ENCODE assay signal across 17 cellular contexts in the genomic region with DNA sequence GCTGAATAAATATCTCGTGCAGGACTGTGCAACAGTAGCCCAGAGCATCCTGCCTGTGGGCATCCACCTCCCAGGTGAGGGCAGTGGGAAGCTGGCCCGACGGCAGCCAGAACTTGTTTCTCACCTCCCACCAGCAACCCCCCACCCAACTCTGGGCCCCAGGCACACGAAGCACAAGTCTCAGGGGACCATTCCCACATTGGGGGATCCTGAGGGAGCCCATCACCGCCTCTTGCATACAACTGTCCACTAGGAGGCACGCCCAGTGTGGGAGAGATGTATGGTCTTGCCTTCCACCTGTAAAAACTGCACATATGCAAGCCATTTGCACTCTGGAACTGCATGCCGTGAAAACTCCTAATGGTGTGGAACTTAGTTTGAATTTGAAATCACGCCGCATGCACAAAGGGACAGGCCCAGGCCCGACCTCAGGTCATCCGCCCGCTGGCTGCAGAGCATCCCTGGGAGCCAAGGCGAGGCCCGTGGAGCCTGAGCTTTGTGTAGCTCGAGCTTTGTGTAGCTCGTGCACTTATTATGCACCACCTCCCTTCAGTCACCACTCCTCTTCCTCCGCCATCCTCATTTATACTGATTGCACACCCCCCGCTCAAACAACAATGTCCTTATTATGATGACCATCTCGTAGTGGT.
A peak's percentile ranks its signal among the peaks of the same experiment; 100 is the strongest.
DNase-seq lines count a peak whose midpoint lies in the region; ATAC-seq and TF ChIP-seq lines count a peak whose summit lies in the region.
"Had no signal": no experiment of that assay in that cellular context is flagged by ENCODE, and none has a peak within 500 bp of the region (broad histone marks: within the 10 kb centered on the region; RNA-seq: fewer than 3 reads in every experiment).

No MANE protein-coding gene starts in this region.

- TF ChIP-seq POLR2A in gastrocnemius medialis (IDR thresholded peaks at IDR 0.05) = no peak

- H3K36me3 ChIP-seq in RWPE2 (ENCODE audit: low read depth) (peaks cover 5% of the 10 kb centered on the region), SJCRH30 (peaks cover 28% of the 10 kb centered on the region), gastrocnemius medialis (peaks cover 0 to 28% of the 10 kb centered on the region in 2 donors)

- no peak overlapping the region for H3K27ac ChIP-seq in RWPE2 (ENCODE audit: poor library complexity, severe bottlenecking)
- H3K27ac ChIP-seq in SJCRH30 = no peak overlapping the region
- no peak overlapping the region for H3K27ac ChIP-seq in gastrocnemius medialis
- H3K27ac ChIP-seq: C4-2B, PC-9 had no signal

- TF ChIP-seq CTCF in RWPE2 (IDR thresholded peaks at IDR 0.05; ENCODE audit: poor library complexity, severe bottlenecking) (no peak), fibroblast of the aortic adventitia (IDR thresholded peaks at IDR 0.05; ENCODE audit: insufficient read depth, low read length) (peak; percentile 10), gastrocnemius medialis (IDR thresholded peaks at IDR 0.05 in 4 of 5, conservative IDR thresholded peaks at IDR 0.05 in 1 of 5) (no peak)

- peak; percentile 18 for DNase-seq in DMS53 (lab: John Stamatoyannopoulos, UW)
- no peak for DNase-seq in DMS53 treated with DMSO at 0.1 percent for 48 hours (lab: John Stamatoyannopoulos, UW; ENCODE audit: unreplicated experiment)
- no peak for DNase-seq in RWPE2 (ENCODE audit: low spot score)
- no peak for DNase-seq in fibroblast of the aortic adventitia (ENCODE audit: low read depth)
- peak; percentile 59 for DNase-seq in posterior vena cava (ENCODE audit: low spot score)
- no peak for DNase-seq in SJCRH30
- no peak for DNase-seq in gastrocnemius medialis
- DNase-seq: activated CD4-positive, alpha-beta memory T cell treated with anti-CD3 and anti-CD28 coated beads for 36 hours; activated T-cell treated with anti-CD3 and anti-CD28 coated beads, Interleukin-2, amount 50 U/mL, for 72 hours; effector memory CD4-positive, alpha-beta T cell; mammary epithelial cell; naive thymus-derived CD8-positive, alpha-beta T cell; NCI-H524 treated with DMSO at 0.1 percent for 48 hours; PC-9; stimulated activated naive CD8-positive, alpha-beta T cell treated with anti-CD3 and anti-CD28 coated beads, Interleukin-15, amount 100 ng/mL, for 72 hours had no signal

- ATAC-seq in RWPE2 (ENCODE audit: low read depth) (peak; percentile 13; the same call in 1 of the 3 replicates), GM21737 (IDR thresholded peaks at IDR 0.05; ENCODE audit: unreplicated experiment) (no peak), gastrocnemius medialis (no peak)
- ATAC-seq: activated T-cell treated with anti-CD3 and anti-CD28 coated beads, Interleukin-2, amount 50 U/mL, for 72 hours; naive thymus-derived CD8-positive, alpha-beta T cell; stimulated activated naive CD8-positive, alpha-beta T cell treated with anti-CD3 and anti-CD28 coated beads, Interleukin-15, amount 100 ng/mL, for 72 hours had no signal

- intact Hi-C loops in posterior vena cava (cut with DNase I) = no loop called here
- intact Hi-C loops in gastrocnemius medialis (cut with DNase I; ENCODE audit: low total_unique reads) = no loop called here

- H3K27me3 ChIP-seq in RWPE2 (ENCODE audit: insufficient read depth, poor library complexity, severe bottlenecking) = no peaks in the 10 kb centered on the region
- no peaks in the 10 kb centered on the region for H3K27me3 ChIP-seq in SJCRH30
- no peaks in the 10 kb centered on the region for H3K27me3 ChIP-seq in gastrocnemius medialis

- H3K4me1 ChIP-seq in RWPE2 (ENCODE audit: insufficient read depth, poor library complexity, severe bottlenecking) = no peaks in the 10 kb centered on the region
- peaks cover 9% of the 10 kb centered on the region for H3K4me1 ChIP-seq in SJCRH30
- H3K4me1 ChIP-seq in gastrocnemius medialis = no peaks in the 10 kb centered on the region

- no peaks in the 10 kb centered on the region for H3K9me3 ChIP-seq in RWPE2 (ENCODE audit: severe bottlenecking)
- no peaks in the 10 kb centered on the region for H3K9me3 ChIP-seq in SJCRH30 (replicated peaks)
- H3K9me3 ChIP-seq in gastrocnemius medialis = no peaks in the 10 kb centered on the region

- in situ Hi-C loops in gastrocnemius medialis (cut with MboI; ENCODE audit: low sequenced_read_pairs in 4 of 4) = no loop called here

- H3K4me3 ChIP-seq in RWPE2 (ENCODE audit: severe bottlenecking) = no peak overlapping the region
- H3K4me3 ChIP-seq in fibroblast of the aortic adventitia (ENCODE audit: low read depth, low read length) = no peak overlapping the region
- H3K4me3 ChIP-seq in SJCRH30 = no peak overlapping the region
- H3K4me3 ChIP-seq in gastrocnemius medialis = no peak overlapping the region
- H3K4me3 ChIP-seq: PC-9 had no signal

Comparison
In these comparisons a context has a peak if more than half of its experiments do, and no peak if none do; other contexts are left out.
1. DNase-seq: peak in DMS53 (single experiment) and posterior vena cava (single experiment); none in DMS53 treated with DMSO at 0.1 percent for 48 hours (single experiment), RWPE2 (single experiment), fibroblast of the aortic adventitia (single experiment), SJCRH30 (0 of 2) and gastrocnemius medialis (0 of 2).